9 cellular contexts compared by ENCODE assay signal in the genomic region with DNA sequence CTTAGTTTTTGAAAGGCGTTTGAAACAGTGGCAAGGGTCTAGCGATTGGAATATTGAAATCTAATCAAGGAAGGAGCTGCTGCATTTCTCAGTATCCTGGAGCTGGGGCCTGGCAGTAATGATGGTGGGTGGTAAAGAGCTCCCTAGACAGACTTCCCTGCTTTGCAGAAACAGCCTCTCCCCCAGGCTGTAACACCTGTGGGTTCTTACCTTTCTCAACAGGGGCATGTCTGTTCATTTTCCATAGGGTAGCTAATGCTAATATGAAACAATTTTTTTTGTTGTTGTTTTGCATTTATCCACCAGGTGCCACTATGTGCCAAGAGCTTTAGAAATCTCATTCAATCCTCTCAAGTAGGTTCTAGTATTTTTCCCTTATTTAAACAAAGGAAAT.
DNase-seq lines count a peak whose midpoint lies in the region; ATAC-seq, FAIRE-seq and TF ChIP-seq lines count a peak whose summit lies in the region.
"Had no signal": no experiment of that assay in that cellular context is flagged by ENCODE, and none has a peak within 500 bp of the region (broad histone marks: within the 10 kb centered on the region; RNA-seq: fewer than 3 reads in every experiment).

No MANE protein-coding gene starts in this region.

- no peaks in the 10 kb centered on the region for H3K36me3 Mint-ChIP-seq in naive thymus-derived CD4-positive, alpha-beta T cell
- no peaks in the 10 kb centered on the region for H3K36me3 Mint-ChIP-seq in activated CD4-positive, alpha-beta T cell treated with anti-CD3 and anti-CD28 coated beads, Interleukin-2, amount 10 ng/mL, durations not matched to agents 7 days and 5 days (ENCODE audit: low read depth)

- no peaks in the 10 kb centered on the region for H3K9me3 Mint-ChIP-seq in naive thymus-derived CD4-positive, alpha-beta T cell
- H3K9me3 Mint-ChIP-seq in activated CD4-positive, alpha-beta T cell treated with anti-CD3 and anti-CD28 coated beads, Interleukin-2, amount 10 ng/mL, durations not matched to agents 7 days and 5 days, result no peaks in the 10 kb centered on the region

- CTCF ChIA-PET in naive thymus-derived CD4-positive, alpha-beta T cell (lab: Charles Lee), result interaction anchor here (0.9 to 1.3 kb wide), 4 partner anchors 24 to 800 kb away, joined by 3 to 4 read pairs (median 4); no protein-coding TSS in a partner anchor
- CTCF ChIA-PET in activated CD4-positive, alpha-beta T cell treated with anti-CD3 and anti-CD28 coated beads, Interleukin-2, amount 10 ng/mL, durations not matched to agents 7 days and 5 days (lab: Charles Lee), result interaction anchor here (0.6 to 1.4 kb wide), 3 partner anchors 9 to 1087 kb away, joined by 3 to 4 read pairs (median 3); no protein-coding TSS in a partner anchor

- DNase-seq in GM12891 (ENCODE audit: insufficient read length, low spot score), result no peak
- peak; percentile 3 for DNase-seq in HK-2 (ENCODE audit: unreplicated experiment)
- DNase-seq in amniotic epithelial cell (ENCODE audit: low read depth), result peak; percentile 11
- DNase-seq in naive thymus-derived CD4-positive, alpha-beta T cell, result peak in 2 of 9 donors; percentile 5 to 7
- DNase-seq in activated T-cell treated with anti-CD3 and anti-CD28 coated beads for 4 hours, result no peak
- DNase-seq in OCI-M2 (lab: John Stamatoyannopoulos, UW; ENCODE audit: unreplicated experiment), result no peak
- DNase-seq in activated CD4-positive, alpha-beta T cell treated with anti-CD3 and anti-CD28 coated beads, Interleukin-2, amount 10 ng/mL, durations not matched to agents 7 days and 5 days, result no peak

- H3K4me1 ChIP-seq in naive thymus-derived CD4-positive, alpha-beta T cell (ENCODE audit: control insufficient read depth in 2 of 2, insufficient read depth in 2 of 2, low read length in 2 of 2), result peaks cover 4 to 6% of the 10 kb centered on the region in 2 donors

- no peaks in the 10 kb centered on the region for H3K9me3 ChIP-seq in naive thymus-derived CD4-positive, alpha-beta T cell (ENCODE audit: control insufficient read depth in 2 of 3, low read length in 3 of 3)

- H3K36me3 ChIP-seq in naive thymus-derived CD4-positive, alpha-beta T cell (ENCODE audit: control insufficient read depth in 2 of 3, insufficient read depth in 3 of 3, low read length in 3 of 3), result no peaks in the 10 kb centered on the region

- H3K4me1 Mint-ChIP-seq in naive thymus-derived CD4-positive, alpha-beta T cell, result peaks cover 0 to 13% (median 6%) of the 10 kb centered on the region in 7 donors
- peaks cover 10% of the 10 kb centered on the region for H3K4me1 Mint-ChIP-seq in activated CD4-positive, alpha-beta T cell treated with anti-CD3 and anti-CD28 coated beads, Interleukin-2, amount 10 ng/mL, durations not matched to agents 7 days and 5 days

- no peak for TF ChIP-seq POLR2A in GM12891 (IDR thresholded peaks at IDR 0.05; ENCODE audit: low read depth, low read length)

- FAIRE-seq in GM12891 (lab: Jason Lieb, UNC), result peak; percentile 20
- FAIRE-seq: islet of Langerhans had no signal

- POLR2A ChIA-PET in naive thymus-derived CD4-positive, alpha-beta T cell (lab: Charles Lee), result no interaction called here
- POLR2A ChIA-PET in activated CD4-positive, alpha-beta T cell treated with anti-CD3 and anti-CD28 coated beads, Interleukin-2, amount 10 ng/mL, durations not matched to agents 7 days and 5 days (lab: Charles Lee), result no interaction called here

- peak; percentile 67 for ATAC-seq in GM21526 (IDR thresholded peaks at IDR 0.05; ENCODE audit: low FRiP score, unreplicated experiment)
- peak; percentile 38 for ATAC-seq in naive thymus-derived CD4-positive, alpha-beta T cell

- H3K4me3 ChIP-seq in naive thymus-derived CD4-positive, alpha-beta T cell (ENCODE audit: low read length), result no peak overlapping the region

- intact Hi-C loops in naive thymus-derived CD4-positive, alpha-beta T cell (cut with micrococcal nuclease), result loop anchor here (1.0 to 10.0 kb wide), 3 partner anchors 110 to 702 kb away; no protein-coding TSS in a partner anchor

- peaks cover 26 to 47% (median 42%) of the 10 kb centered on the region in 5 donors for H3K27me3 Mint-ChIP-seq in naive thymus-derived CD4-positive, alpha-beta T cell
- peaks cover 27% of the 10 kb centered on the region for H3K27me3 Mint-ChIP-seq in activated CD4-positive, alpha-beta T cell treated with anti-CD3 and anti-CD28 coated beads, Interleukin-2, amount 10 ng/mL, durations not matched to agents 7 days and 5 days

- H3K27ac Mint-ChIP-seq in naive thymus-derived CD4-positive, alpha-beta T cell, result no peak overlapping the region
- no peak overlapping the region for H3K27ac Mint-ChIP-seq in activated CD4-positive, alpha-beta T cell treated with anti-CD3 and anti-CD28 coated beads, Interleukin-2, amount 10 ng/mL, durations not matched to agents 7 days and 5 days

- peaks cover 0 to 6% of the 10 kb centered on the region in 2 donors for H3K27me3 ChIP-seq in naive thymus-derived CD4-positive, alpha-beta T cell (ENCODE audit: control insufficient read depth in 2 of 2, insufficient read depth in 2 of 2, low read length in 2 of 2)

- H3K27ac ChIP-seq in naive thymus-derived CD4-positive, alpha-beta T cell (ENCODE audit: low read depth, low read length), result no peak overlapping the region

- peak overlapping the region in 5 of 10 donors; percentile 17 to 40 (median 22) for H3K4me3 Mint-ChIP-seq in naive thymus-derived CD4-positive, alpha-beta T cell
- no peak overlapping the region for H3K4me3 Mint-ChIP-seq in activated CD4-positive, alpha-beta T cell treated with anti-CD3 and anti-CD28 coated beads, Interleukin-2, amount 10 ng/mL, durations not matched to agents 7 days and 5 days

TF ChIP-seq in GM12891, 5 proteins besides CTCF, POLR2A, EP300 and RAD21:
- TF ChIP-seq POU2F2 (IDR thresholded peaks at IDR 0.05; ENCODE audit: low read depth, low read length) (no peak), POLR2AphosphoS5 (IDR thresholded peaks at IDR 0.05; ENCODE audit: low read depth, low read length) (no peak), SPI1 (IDR thresholded peaks at IDR 0.05; ENCODE audit: low read depth, low read length) (no peak), PAX5 (IDR thresholded peaks at IDR 0.05; ENCODE audit: insufficient read depth, low read length, severe bottlenecking) (no peak), TAF1 (IDR thresholded peaks at IDR 0.05; ENCODE audit: low read depth, low read length) (no peak)

Comparison
In these comparisons a context has a peak if more than half of its experiments do, and no peak if none do; other contexts are left out.
1. DNase-seq: peak in HK-2 (single experiment) and amniotic epithelial cell (single experiment); none in GM12891 (single experiment), activated T-cell treated with anti-CD3 and anti-CD28 coated beads for 4 hours (single experiment), OCI-M2 (single experiment) and activated CD4-positive, alpha-beta T cell treated with anti-CD3 and anti-CD28 coated beads, Interleukin-2, amount 10 ng/mL, durations not matched to agents 7 days and 5 days (single experiment).